Comparison of ENCODE assay signal across 13 cellular contexts in genomic region chr9:128111726-128112125, GRCh38. TPM values are rescaled to one million over a fixed set of nuclear protein-coding genes. Genes with fewer than 3 reads are reported as not detected.
DNase-seq lines count a peak whose midpoint lies in the region; ATAC-seq, FAIRE-seq and TF ChIP-seq lines count a peak whose summit lies in the region.
"Not testable (repeated sequence)": the region's sequence is repeated elsewhere in the genome, so short reads cannot be mapped to it uniquely, and the experiment has no call there.
"Had no signal": no experiment of that assay in that cellular context is flagged by ENCODE, and none has a peak within 500 bp of the region (broad histone marks: within the 10 kb centered on the region; RNA-seq: fewer than 3 reads in every experiment).

No MANE protein-coding gene starts in this region.

- not testable (repeated sequence) for H3K4me3 ChIP-seq in K562, left ventricle myocardium inferior, lower lobe of right lung, sigmoid colon

- H3K27me3 Mint-ChIP-seq in T-helper 17 cell; naive B cell; stimulated activated naive B cell treated with anti-CD40 and anti-IgM and Interleukin-4, amounts not matched to agents 10 μg/mL and 1 μg/mL and 100 μg/mL, for 72 hours: not testable (repeated sequence)

- not testable (repeated sequence) for H3K4me3 Mint-ChIP-seq in T-helper 17 cell; naive B cell; stimulated activated naive B cell treated with anti-CD40 and anti-IgM and Interleukin-4, amounts not matched to agents 10 μg/mL and 1 μg/mL and 100 μg/mL, for 72 hours

- H3K27ac Mint-ChIP-seq in T-helper 17 cell: peak overlapping the region; percentile 80
- H3K27ac Mint-ChIP-seq in naive B cell: peak overlapping the region in 4 of 6 donors; percentile 32 to 91 (median 54)
- H3K27ac Mint-ChIP-seq in stimulated activated naive B cell treated with anti-CD40 and anti-IgM and Interleukin-4, amounts not matched to agents 10 μg/mL and 1 μg/mL and 100 μg/mL, for 72 hours: peak overlapping the region; percentile 65

- H2AFZ ChIP-seq in K562 (ENCODE audit: low read depth, low read length): not testable (repeated sequence)

- not testable (repeated sequence) for H3K79me2 ChIP-seq in K562 (ENCODE audit: control insufficient read depth, insufficient read depth, low read length)

- not testable (repeated sequence) for FAIRE-seq in K562 (lab: Jason Lieb, UNC)

- not testable (repeated sequence) for ATAC-seq in T-helper 17 cell; K562; lower lobe of right lung; naive B cell (ENCODE audit: low read depth in 2 of 2); stimulated activated naive B cell treated with anti-CD40 and anti-IgM and Interleukin-4, amounts not matched to agents 10 μg/mL and 1 μg/mL and 100 μg/mL, for 72 hours (replicated peaks)

- peaks cover 58% of the 10 kb centered on the region; the same call in 2 of the 3 replicates for H3K36me3 ChIP-seq in K562 (ENCODE audit: control insufficient read depth, insufficient read depth, low read length)
- H3K36me3 ChIP-seq in left ventricle myocardium inferior: peaks cover 47% of the 10 kb centered on the region
- peaks cover 32% of the 10 kb centered on the region for H3K36me3 ChIP-seq in lower lobe of right lung
- H3K36me3 ChIP-seq in sigmoid colon: peaks cover 13 to 39% (median 19%) of the 10 kb centered on the region in 4 donors

- not testable (repeated sequence) for H3K4me2 ChIP-seq in K562 (ENCODE audit: insufficient read depth, low read length)

- not testable (repeated sequence) for H3K9me1 ChIP-seq in K562 (ENCODE audit: control insufficient read depth, insufficient read depth, low read length)

- not testable (repeated sequence) for H3K9me3 ChIP-seq in T-helper 17 cell (ENCODE audit: control insufficient read depth, low read length, poor library complexity, severe bottlenecking); K562 (replicated peaks; ENCODE audit: control insufficient read depth, insufficient read depth, low read depth, low read length); left ventricle myocardium inferior (replicated peaks); lower lobe of right lung; sigmoid colon

- peak in 1 of 3 donors; percentile 2 for DNase-seq in T-helper 17 cell
- DNase-seq in K562 (ENCODE audit: extremely low read depth in 1 of 4, low spot score in 3 of 4); naive B cell; stimulated activated naive B cell treated with anti-CD40 and anti-IgM and Interleukin-4, amounts not matched to agents 10 μg/mL and 1 μg/mL and 100 μg/mL, for 72 hours: not testable (repeated sequence)
- peak; percentile 9 for DNase-seq in left ventricle myocardium inferior
- DNase-seq in lower lobe of right lung: peak; percentile 29
- peak; percentile 30 for DNase-seq in sigmoid colon

- 90% methylated on average over 12 of the region's 12 CpGs for WGBS in K562 (ENCODE audit: insufficient coverage, low coverage, missing lambda C conversion rate)
- WGBS in sigmoid colon, 2 donors: 40 to 83% methylated on average over 12 of the region's 12 CpGs

- not testable (repeated sequence) for H3K4me1 Mint-ChIP-seq in T-helper 17 cell
- H3K4me1 Mint-ChIP-seq in naive B cell: peaks cover 5 to 39% (median 30%) of the 10 kb centered on the region in 3 donors
- peaks cover 32 to 40% of the 10 kb centered on the region in 2 donors for H3K4me1 Mint-ChIP-seq in stimulated activated naive B cell treated with anti-CD40 and anti-IgM and Interleukin-4, amounts not matched to agents 10 μg/mL and 1 μg/mL and 100 μg/mL, for 72 hours

- not testable (repeated sequence) for H3K9ac ChIP-seq in K562 (ENCODE audit: insufficient read depth in 1 of 2, low read depth in 2 of 2, low read length in 2 of 2)

- not testable (repeated sequence) for H3K27ac ChIP-seq in K562 (ENCODE audit: extremely low read depth, low read depth, low read length); left ventricle myocardium inferior (replicated peaks); lower lobe of right lung; sigmoid colon

- H4K20me1 ChIP-seq in K562 (replicated peaks; ENCODE audit: control insufficient read depth, insufficient read depth, low read length): not testable (repeated sequence)

- CTCF ChIA-PET in K562 (lab: Yijun Ruan, JAX; ENCODE audit: low intra/inter-chr PET ratio): not testable (repeated sequence)

- not testable (repeated sequence) for TF ChIP-seq POLR2A in K562 (conservative IDR thresholded peaks at IDR 0.05); sigmoid colon (IDR thresholded peaks at IDR 0.05)

- not testable (repeated sequence) for H3K27me3 ChIP-seq in K562 (ENCODE audit: control insufficient read depth in 2 of 2, insufficient read depth in 2 of 2, low read length in 2 of 2); left ventricle myocardium inferior (ENCODE audit: low read depth); lower lobe of right lung (ENCODE audit: low read depth); sigmoid colon

- H3K36me3 Mint-ChIP-seq in T-helper 17 cell (ENCODE audit: low read depth): not testable (repeated sequence)
- peaks cover 6 to 16% of the 10 kb centered on the region in 2 donors for H3K36me3 Mint-ChIP-seq in naive B cell
- H3K36me3 Mint-ChIP-seq in stimulated activated naive B cell treated with anti-CD40 and anti-IgM and Interleukin-4, amounts not matched to agents 10 μg/mL and 1 μg/mL and 100 μg/mL, for 72 hours: peaks cover 41 to 65% of the 10 kb centered on the region in 2 donors

- not testable (repeated sequence) for TF ChIP-seq EP300 in K562 (IDR thresholded peaks at IDR 0.05; ENCODE audit: low read length); sigmoid colon (IDR thresholded peaks at IDR 0.05)

- in situ Hi-C loops in K562 (cut with MboI): not testable (repeated sequence)

- not testable (repeated sequence) for TF ChIP-seq RAD21 in K562 (CRISPR knock-in tag; conservative IDR thresholded peaks at IDR 0.05 in 1 of 2, IDR thresholded peaks at IDR 0.05 in 1 of 2)

- TF ChIP-seq CTCF in K562 (IDR thresholded peaks at IDR 0.05 in 2 of 3, conservative IDR thresholded peaks at IDR 0.05 in 1 of 3; ENCODE audit: insufficient read depth in 2 of 3, low read depth in 1 of 3, low read length in 3 of 3); left ventricle myocardium inferior (IDR thresholded peaks at IDR 0.05; ENCODE audit: borderline replicate concordance); lower lobe of right lung (IDR thresholded peaks at IDR 0.05); sigmoid colon (IDR thresholded peaks at IDR 0.05): not testable (repeated sequence)

- intact Hi-C loops in K562 (cut with micrococcal nuclease); lower lobe of right lung (cut with DNase I); sigmoid colon (cut with DNase I): not testable (repeated sequence)
- intact Hi-C loops in left ventricle myocardium inferior (cut with micrococcal nuclease): loop anchor here (10.0 kb wide), 1 partner anchor 167 kb away; no protein-coding TSS in a partner anchor

- BruUV-seq in K562 (replicated peaks; lab: Mats Ljungman, UMichigan): not testable (repeated sequence)

- POLR2A ChIA-PET in K562 (lab: Yijun Ruan, JAX): interaction anchor here (0.6 kb wide), 1 partner anchor 8 kb away, joined by 3 read pairs; no protein-coding TSS in a partner anchor

- H3K4me1 ChIP-seq in K562 (replicated peaks in 1 of 2; ENCODE audit: control insufficient read depth in 2 of 2, insufficient read depth in 2 of 2, low read length in 2 of 2): peaks cover 30 to 65% of the 10 kb centered on the region in 2 experiments; a peak in 4 of 5 replicates
- peaks cover 19% of the 10 kb centered on the region for H3K4me1 ChIP-seq in left ventricle myocardium inferior
- not testable (repeated sequence) for H3K4me1 ChIP-seq in lower lobe of right lung, sigmoid colon

- H3K9me3 Mint-ChIP-seq in naive B cell; stimulated activated naive B cell treated with anti-CD40 and anti-IgM and Interleukin-4, amounts not matched to agents 10 μg/mL and 1 μg/mL and 100 μg/mL, for 72 hours: not testable (repeated sequence)

RNA-seq across cellular contexts. Expression of gene PTGES2, which starts 15.8 kb away (rescaled TPM):
- total RNA-seq in T-helper 17 cell (10 to 100 TPM; 46.4 to 58.2 TPM), K562 (2014; rRNA removed) (196 and 257 TPM in 2 replicates), K562 (2014; rRNA removed; fragmentation: Illumina TruSeq; extraction: Trizol) (34.3 and 50.3 TPM in 2 replicates), K562 (2015; rRNA removed; fragmentation: Illumina TruSeq; extraction: Trizol) (98.9 and 102 TPM in 2 replicates), K562 (2021) (135 and 137 TPM in 2 replicates), left ventricle myocardium inferior (141 TPM), lower lobe of right lung (30.6 TPM), sigmoid colon (100 to 1,000 TPM in 2 of 4 donors, 10 to 100 TPM in 2; 60.0 to 119 (median 97.5) TPM)
- 91.2 and 285 TPM in 2 replicates for total RNA-seq in K562 (2011; cell fraction: chromatin; rRNA removed; ENCODE audit: low replicate concordance)
- 223 and 287 TPM in 2 replicates for total RNA-seq in K562 (2011; cell fraction: nucleolus; rRNA removed)
- 132 and 134 TPM in 2 replicates for total RNA-seq in K562 (2011; cell fraction: nucleoplasm; rRNA removed)
- polyA plus RNA-seq in K562 (2011; rRNA removed) (90.1 and 106 TPM in 2 replicates), K562 (2014; fragmentation: Illumina TruSeq; extraction: Trizol) (89.2 and 128 TPM in 2 replicates), K562 (2014; fragmentation: Nextera tagmentation; extraction: Ambion mirVana) (1 to 10 TPM; 2.4 to 6.2 TPM), K562 (2014; rRNA removed) (128 and 149 TPM in 2 replicates), naive B cell (ENCODE audit: low read depth in 6 of 6) (10 to 100 TPM; 31.1 to 63.8 (median 40.8) TPM), sigmoid colon (10 to 100 TPM; 56.5 to 82.2 (median 66.1) TPM)
- polyA plus RNA-seq in K562 (2011; cell fraction: cytosol; rRNA removed): 92.2 and 177 TPM in 2 replicates
- polyA plus RNA-seq in K562 (2011; cell fraction: nucleus; rRNA removed): 244 and 370 TPM in 2 replicates
- polyA plus RNA-seq in K562 (2012): 94.0 and 96.2 TPM in 2 replicates
- polyA minus RNA-seq in K562 (2011; rRNA and poly(A)+ RNA removed): 49.5 and 74.8 TPM in 2 replicates
- polyA minus RNA-seq in K562 (2011; cell fraction: cytosol; rRNA and poly(A)+ RNA removed): 57.2 and 75.5 TPM in 2 replicates
- polyA minus RNA-seq in K562 (2011; cell fraction: nucleus; rRNA and poly(A)+ RNA removed): 73.1 and 77.3 TPM in 2 replicates

RNA-seq across cellular contexts. Expression of gene LCN2, which starts 37.5 kb away (rescaled TPM):
- 1 to 10 TPM in 1 of 2 donors, not detected in 1; 9.3 TPM for total RNA-seq in T-helper 17 cell
- total RNA-seq in K562 (2011; cell fraction: chromatin; rRNA removed; ENCODE audit: low replicate concordance): 0.58 and 2.0 TPM in 2 replicates
- total RNA-seq in K562 (2011; cell fraction: nucleolus; rRNA removed): 1.1 and 1.3 TPM in 2 replicates
- 1.7 TPM in 1 of 2 replicates, not detected in the other for total RNA-seq in K562 (2011; cell fraction: nucleoplasm; rRNA removed)
- 0.20 and 0.54 TPM in 2 replicates for total RNA-seq in K562 (2014; rRNA removed)
- total RNA-seq in K562 (2014; rRNA removed; fragmentation: Illumina TruSeq; extraction: Trizol): 0.47 TPM in 1 of 2 replicates, not detected in the other
- not detected in 2 replicates for total RNA-seq in K562 (2015; rRNA removed; fragmentation: Illumina TruSeq; extraction: Trizol)
- total RNA-seq in K562 (2021): 0.40 and 0.72 TPM in 2 replicates
- polyA plus RNA-seq in K562 (2011; rRNA removed): 0.60 and 1.2 TPM in 2 replicates
- 0.40 and 0.69 TPM in 2 replicates for polyA plus RNA-seq in K562 (2011; cell fraction: cytosol; rRNA removed)
- 3.3 and 4.8 TPM in 2 replicates for polyA plus RNA-seq in K562 (2011; cell fraction: nucleus; rRNA removed)
- polyA plus RNA-seq in K562 (2012): 0.16 and 0.37 TPM in 2 replicates
- polyA plus RNA-seq in K562 (2014; fragmentation: Illumina TruSeq; extraction: Trizol): 0.22 and 1.0 TPM in 2 replicates
- polyA plus RNA-seq in K562 (2014; fragmentation: Nextera tagmentation; extraction: Ambion mirVana): under 1 TPM; 0.10 to 0.11 TPM
- polyA plus RNA-seq in K562 (2014; rRNA removed): 0.21 and 0.65 TPM in 2 replicates
- 1.2 and 1.4 TPM in 2 replicates for polyA minus RNA-seq in K562 (2011; rRNA and poly(A)+ RNA removed)
- not detected in 2 replicates for polyA minus RNA-seq in K562 (2011; cell fraction: cytosol; rRNA and poly(A)+ RNA removed)
- not detected in 2 replicates for polyA minus RNA-seq in K562 (2011; cell fraction: nucleus; rRNA and poly(A)+ RNA removed)
- not detected for total RNA-seq in left ventricle myocardium inferior
- total RNA-seq in lower lobe of right lung: 83.4 TPM
- polyA plus RNA-seq in naive B cell (ENCODE audit: low read depth in 6 of 6): 1 to 10 TPM in 2 of 6 donors, under 1 TPM in 1, not detected in 3; 0.44 to 1.2 (median 1.2) TPM
- not detected for total RNA-seq in sigmoid colon
- 1,000 to 10,000 TPM in 1 of 3 donors, 10 to 100 TPM in 1, 1 to 10 TPM in 1; 9.6 to 1,818 (median 79.8) TPM for polyA plus RNA-seq in sigmoid colon
- total RNA-seq: Caco-2; CD8-positive, alpha-beta memory T cell; GM23338; H7 had no signal
- polyA plus RNA-seq: AG04450; BJ; CD8-positive, alpha-beta memory T cell had no signal

RNA-seq across cellular contexts. Expression of gene SLC25A25, which starts 43.7 kb away (rescaled TPM):
- total RNA-seq in T-helper 17 cell: 10 to 100 TPM; 16.3 to 20.4 TPM
- total RNA-seq in K562 (2011; cell fraction: chromatin; rRNA removed; ENCODE audit: low replicate concordance): 56.5 and 74.4 TPM in 2 replicates
- 41.5 and 42.5 TPM in 2 replicates for total RNA-seq in K562 (2011; cell fraction: nucleolus; rRNA removed)
- 26.8 and 33.4 TPM in 2 replicates for total RNA-seq in K562 (2011; cell fraction: nucleoplasm; rRNA removed)
- total RNA-seq in K562 (2014; rRNA removed): 35.9 and 39.5 TPM in 2 replicates
- total RNA-seq in K562 (2014; rRNA removed; fragmentation: Illumina TruSeq; extraction: Trizol): 19.0 and 19.3 TPM in 2 replicates
- 23.2 and 25.1 TPM in 2 replicates for total RNA-seq in K562 (2015; rRNA removed; fragmentation: Illumina TruSeq; extraction: Trizol)
- total RNA-seq in K562 (2021): 30.1 and 30.7 TPM in 2 replicates
- polyA plus RNA-seq in K562 (2011; rRNA removed): 21.7 and 26.7 TPM in 2 replicates
- 20.4 and 25.8 TPM in 2 replicates for polyA plus RNA-seq in K562 (2011; cell fraction: cytosol; rRNA removed)
- 29.9 and 44.4 TPM in 2 replicates for polyA plus RNA-seq in K562 (2011; cell fraction: nucleus; rRNA removed)
- polyA plus RNA-seq in K562 (2012): 20.5 and 23.5 TPM in 2 replicates
- polyA plus RNA-seq in K562 (2014; fragmentation: Illumina TruSeq; extraction: Trizol): 18.7 and 25.2 TPM in 2 replicates
- polyA plus RNA-seq in K562 (2014; fragmentation: Nextera tagmentation; extraction: Ambion mirVana): under 1 TPM; 0.07 to 0.10 TPM
- 27.2 and 31.0 TPM in 2 replicates for polyA plus RNA-seq in K562 (2014; rRNA removed)
- 21.0 and 28.2 TPM in 2 replicates for polyA minus RNA-seq in K562 (2011; rRNA and poly(A)+ RNA removed)
- 14.7 and 16.8 TPM in 2 replicates for polyA minus RNA-seq in K562 (2011; cell fraction: cytosol; rRNA and poly(A)+ RNA removed)
- 14.8 and 20.9 TPM in 2 replicates for polyA minus RNA-seq in K562 (2011; cell fraction: nucleus; rRNA and poly(A)+ RNA removed)
- 5.4 TPM for total RNA-seq in left ventricle myocardium inferior
- 27.3 TPM for total RNA-seq in lower lobe of right lung
- 10 to 100 TPM in 1 of 6 donors, 1 to 10 TPM in 5; 1.6 to 15.8 (median 9.0) TPM for polyA plus RNA-seq in naive B cell (ENCODE audit: low read depth in 6 of 6)
- 10 to 100 TPM; 10.2 to 77.2 (median 12.9) TPM for total RNA-seq in sigmoid colon
- polyA plus RNA-seq in sigmoid colon: 10 to 100 TPM; 16.6 to 19.4 (median 16.8) TPM

RNA-seq across cellular contexts. Expression of gene NAIF1, which starts 44.6 kb away (rescaled TPM):
- total RNA-seq in T-helper 17 cell: 10 to 100 TPM; 11.6 to 15.2 TPM
- total RNA-seq in K562 (2011; cell fraction: chromatin; rRNA removed; ENCODE audit: low replicate concordance): 14.2 and 31.0 TPM in 2 replicates
- total RNA-seq in K562 (2011; cell fraction: nucleolus; rRNA removed): 27.1 and 29.7 TPM in 2 replicates
- 19.1 and 19.8 TPM in 2 replicates for total RNA-seq in K562 (2011; cell fraction: nucleoplasm; rRNA removed)
- total RNA-seq in K562 (2014; rRNA removed): 21.3 and 27.6 TPM in 2 replicates
- total RNA-seq in K562 (2014; rRNA removed; fragmentation: Illumina TruSeq; extraction: Trizol): 15.8 and 16.2 TPM in 2 replicates
- total RNA-seq in K562 (2015; rRNA removed; fragmentation: Illumina TruSeq; extraction: Trizol): 15.9 and 17.4 TPM in 2 replicates
- total RNA-seq in K562 (2021): 23.1 and 26.6 TPM in 2 replicates
- polyA plus RNA-seq in K562 (2011; rRNA removed): 17.2 and 21.5 TPM in 2 replicates
- polyA plus RNA-seq in K562 (2011; cell fraction: cytosol; rRNA removed): 24.4 and 26.5 TPM in 2 replicates
- polyA plus RNA-seq in K562 (2011; cell fraction: nucleus; rRNA removed): 17.1 and 20.0 TPM in 2 replicates
- 16.5 and 19.9 TPM in 2 replicates for polyA plus RNA-seq in K562 (2012)
- polyA plus RNA-seq in K562 (2014; fragmentation: Illumina TruSeq; extraction: Trizol): 16.3 and 16.9 TPM in 2 replicates
- 1 to 10 TPM; 4.8 to 5.3 TPM for polyA plus RNA-seq in K562 (2014; fragmentation: Nextera tagmentation; extraction: Ambion mirVana)
- 17.7 and 17.8 TPM in 2 replicates for polyA plus RNA-seq in K562 (2014; rRNA removed)
- 14.9 and 19.6 TPM in 2 replicates for polyA minus RNA-seq in K562 (2011; rRNA and poly(A)+ RNA removed)
- 14.2 and 26.5 TPM in 2 replicates for polyA minus RNA-seq in K562 (2011; cell fraction: cytosol; rRNA and poly(A)+ RNA removed)
- polyA minus RNA-seq in K562 (2011; cell fraction: nucleus; rRNA and poly(A)+ RNA removed): 6.3 and 7.7 TPM in 2 replicates
- total RNA-seq in left ventricle myocardium inferior: 7.9 TPM
- 11.3 TPM for total RNA-seq in lower lobe of right lung
- polyA plus RNA-seq in naive B cell (ENCODE audit: low read depth in 6 of 6): 10 to 100 TPM in 4 of 6 donors, 1 to 10 TPM in 2; 7.2 to 21.6 (median 12.3) TPM
- total RNA-seq in sigmoid colon: 10 to 100 TPM in 1 of 4 donors, 1 to 10 TPM in 3; 5.5 to 10.7 (median 6.3) TPM
- polyA plus RNA-seq in sigmoid colon: 10 to 100 TPM in 1 of 3 donors, 1 to 10 TPM in 2; 8.4 to 11.0 (median 8.6) TPM

RNA-seq across cellular contexts. Expression of gene BBLN, which starts 48.3 kb away (rescaled TPM):
- total RNA-seq in T-helper 17 cell (10 to 100 TPM; 71.0 to 87.9 TPM), K562 (2014; rRNA removed) (331 and 433 TPM in 2 replicates), K562 (2014; rRNA removed; fragmentation: Illumina TruSeq; extraction: Trizol) (11.5 and 11.9 TPM in 2 replicates), K562 (2015; rRNA removed; fragmentation: Illumina TruSeq; extraction: Trizol) (109 and 123 TPM in 2 replicates), K562 (2021) (172 and 177 TPM in 2 replicates), left ventricle myocardium inferior (52.5 TPM), lower lobe of right lung (47.9 TPM), sigmoid colon (100 to 1,000 TPM; 158 to 273 (median 204) TPM)
- total RNA-seq in K562 (2011; cell fraction: chromatin; rRNA removed; ENCODE audit: low replicate concordance): 24.5 and 53.9 TPM in 2 replicates
- 72.0 and 78.0 TPM in 2 replicates for total RNA-seq in K562 (2011; cell fraction: nucleolus; rRNA removed)
- 65.8 and 106 TPM in 2 replicates for total RNA-seq in K562 (2011; cell fraction: nucleoplasm; rRNA removed)
- polyA plus RNA-seq in K562 (2011; rRNA removed) (87.1 and 125 TPM in 2 replicates), K562 (2014; fragmentation: Illumina TruSeq; extraction: Trizol) (30.1 and 181 TPM in 2 replicates), K562 (2014; fragmentation: Nextera tagmentation; extraction: Ambion mirVana) (10 to 100 TPM in 1 of 2 experiments, 1 to 10 TPM in 1; 4.2 to 13.7 TPM), K562 (2014; rRNA removed) (191 and 213 TPM in 2 replicates), naive B cell (ENCODE audit: low read depth in 6 of 6) (10 to 100 TPM; 74.7 to 98.3 (median 93.5) TPM), sigmoid colon (100 to 1,000 TPM; 111 to 123 (median 113) TPM)
- polyA plus RNA-seq in K562 (2011; cell fraction: cytosol; rRNA removed): 256 and 738 TPM in 2 replicates
- 139 and 249 TPM in 2 replicates for polyA plus RNA-seq in K562 (2011; cell fraction: nucleus; rRNA removed)
- polyA plus RNA-seq in K562 (2012): 180 and 393 TPM in 2 replicates
- polyA minus RNA-seq in K562 (2011; rRNA and poly(A)+ RNA removed): 19.8 and 21.1 TPM in 2 replicates
- 74.5 and 112 TPM in 2 replicates for polyA minus RNA-seq in K562 (2011; cell fraction: cytosol; rRNA and poly(A)+ RNA removed)
- 29.6 and 47.0 TPM in 2 replicates for polyA minus RNA-seq in K562 (2011; cell fraction: nucleus; rRNA and poly(A)+ RNA removed)
